In the genomic region with DNA sequence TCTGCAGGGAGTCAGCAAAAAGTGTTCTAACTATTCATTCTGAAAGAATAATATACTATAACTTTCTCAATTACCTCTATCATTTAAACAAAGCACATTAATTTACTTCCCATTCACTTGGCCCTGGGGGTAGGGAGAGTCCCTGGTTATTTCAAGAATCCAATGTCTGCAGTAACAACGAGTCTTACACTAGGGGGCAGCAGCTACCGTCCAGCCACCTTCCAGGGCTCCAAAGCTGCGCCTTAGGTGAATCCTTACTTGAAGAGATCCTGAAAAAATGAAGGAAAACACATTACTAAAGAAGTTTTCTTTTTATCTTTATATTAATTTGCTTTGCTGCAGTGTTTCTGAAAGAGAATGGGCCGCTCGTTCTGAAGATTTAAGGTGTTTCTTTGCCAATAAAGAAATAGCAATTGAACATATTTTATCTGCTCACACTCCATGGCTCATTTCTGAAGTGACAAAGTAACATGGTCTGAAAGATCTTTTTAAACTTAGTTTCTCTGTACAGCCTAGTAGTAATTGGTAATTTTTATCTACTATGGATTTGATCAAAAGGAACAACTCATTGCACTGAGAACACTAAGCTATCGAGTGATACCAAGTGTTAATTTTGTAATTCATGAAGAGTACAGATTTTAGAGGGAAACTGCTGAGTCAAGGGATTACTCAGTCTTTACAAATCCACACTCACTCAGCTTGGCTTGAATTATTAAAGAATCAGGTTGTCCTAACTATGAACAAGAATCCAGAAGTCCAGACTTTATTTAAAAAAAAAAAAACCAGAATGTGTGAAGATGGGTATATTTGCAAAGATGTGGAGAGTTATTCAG, we compare ENCODE assay signal across 1 cellular context.
TF ChIP-seq lines count a peak whose summit lies in the region.

No MANE protein-coding gene starts in this region.

TF ChIP-seq in WTC11, 78 proteins besides CTCF, POLR2A, EP300 and RAD21 (continued from another document):
- TF ChIP-seq PRRX2 (CRISPR knock-in tag; IDR thresholded peaks at IDR 0.05) (no peak), SMAD4 (CRISPR knock-in tag; IDR thresholded peaks at IDR 0.05) (no peak)
